Comparison of ENCODE assay signal across 1 cellular context in genomic region chr6:158999669-159000403, GRCh38.
TF ChIP-seq lines count a peak whose summit lies in the region.

RSPH3 (minus strand) TSS chr6:159000202; CDS start chr6:158999550, 652 bp downstream.

TF ChIP-seq in HEK293, 187 proteins besides CTCF, POLR2A, EP300 and RAD21 (continued from another document and continues in another):
- TF ChIP-seq HIC1 (tag by site-specific recombination; IDR thresholded peaks at IDR 0.05) = peak; percentile 93
- peak; percentile 68 for TF ChIP-seq WT1 (tag by site-specific recombination; IDR thresholded peaks at IDR 0.05)
- no peak for TF ChIP-seq ZNF837 (tag by site-specific recombination; IDR thresholded peaks at IDR 0.05)
- 0 out of 2 replicates have a peak, but pooled peaks have one; percentile 40 for TF ChIP-seq REPIN1 (tag by site-specific recombination; IDR thresholded peaks at IDR 0.05; ENCODE audit: low read depth)
- peak; percentile 91 for TF ChIP-seq SP3 (tag by site-specific recombination; IDR thresholded peaks at IDR 0.05)
- peak; percentile 94 for TF ChIP-seq ZNF2 (tag by site-specific recombination; IDR thresholded peaks at IDR 0.05)
- TF ChIP-seq ATF2 (tag by site-specific recombination; IDR thresholded peaks at IDR 0.05; ENCODE audit: low read depth) = no peak
- TF ChIP-seq ZNF391 (tag by site-specific recombination; IDR thresholded peaks at IDR 0.05; ENCODE audit: borderline replicate concordance, low read depth) = peak; percentile 47; the same call in 1 of the 2 replicates
- peak; percentile 96 for TF ChIP-seq ZNF561 (tag by site-specific recombination; IDR thresholded peaks at IDR 0.05; ENCODE audit: borderline replicate concordance)
- TF ChIP-seq ZNF19 (tag by site-specific recombination; IDR thresholded peaks at IDR 0.05; ENCODE audit: low read depth) = no peak
- no peak for TF ChIP-seq ZNF266 (tag by site-specific recombination; IDR thresholded peaks at IDR 0.05; ENCODE audit: low read depth)
- peak; percentile 80 for TF ChIP-seq OSR2 (tag by site-specific recombination; IDR thresholded peaks at IDR 0.05)
- TF ChIP-seq PRDM6 (tag by site-specific recombination; IDR thresholded peaks at IDR 0.05) = no peak
- TF ChIP-seq ZNF311 (tag by site-specific recombination; IDR thresholded peaks at IDR 0.05; ENCODE audit: borderline replicate concordance) = no peak
- peak; percentile 99 for TF ChIP-seq KLF8 (tag by site-specific recombination; IDR thresholded peaks at IDR 0.05)
- peak; percentile 83 for TF ChIP-seq YY1 (tag by site-specific recombination; IDR thresholded peaks at IDR 0.05)
- TF ChIP-seq GLIS2 (tag by site-specific recombination; IDR thresholded peaks at IDR 0.05) = peak; percentile 93
- TF ChIP-seq, protein P1, sequence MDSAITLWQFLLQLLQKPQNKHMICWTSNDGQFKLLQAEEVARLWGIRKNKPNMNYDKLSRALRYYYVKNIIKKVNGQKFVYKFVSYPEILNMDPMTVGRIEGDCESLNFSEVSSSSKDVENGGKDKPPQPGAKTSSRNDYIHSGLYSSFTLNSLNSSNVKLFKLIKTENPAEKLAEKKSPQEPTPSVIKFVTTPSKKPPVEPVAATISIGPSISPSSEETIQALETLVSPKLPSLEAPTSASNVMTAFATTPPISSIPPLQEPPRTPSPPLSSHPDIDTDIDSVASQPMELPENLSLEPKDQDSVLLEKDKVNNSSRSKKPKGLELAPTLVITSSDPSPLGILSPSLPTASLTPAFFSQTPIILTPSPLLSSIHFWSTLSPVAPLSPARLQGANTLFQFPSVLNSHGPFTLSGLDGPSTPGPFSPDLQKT (IDR thresholded peaks at IDR 0.05; ENCODE audit: borderline replicate concordance, low read depth, low read length) = peak; percentile 78; the same call in 1 of the 2 replicates
- TF ChIP-seq ZSCAN23 (tag by site-specific recombination; IDR thresholded peaks at IDR 0.05) = peak; percentile 86; the same call in 1 of the 2 replicates
- TF ChIP-seq, protein P2, sequence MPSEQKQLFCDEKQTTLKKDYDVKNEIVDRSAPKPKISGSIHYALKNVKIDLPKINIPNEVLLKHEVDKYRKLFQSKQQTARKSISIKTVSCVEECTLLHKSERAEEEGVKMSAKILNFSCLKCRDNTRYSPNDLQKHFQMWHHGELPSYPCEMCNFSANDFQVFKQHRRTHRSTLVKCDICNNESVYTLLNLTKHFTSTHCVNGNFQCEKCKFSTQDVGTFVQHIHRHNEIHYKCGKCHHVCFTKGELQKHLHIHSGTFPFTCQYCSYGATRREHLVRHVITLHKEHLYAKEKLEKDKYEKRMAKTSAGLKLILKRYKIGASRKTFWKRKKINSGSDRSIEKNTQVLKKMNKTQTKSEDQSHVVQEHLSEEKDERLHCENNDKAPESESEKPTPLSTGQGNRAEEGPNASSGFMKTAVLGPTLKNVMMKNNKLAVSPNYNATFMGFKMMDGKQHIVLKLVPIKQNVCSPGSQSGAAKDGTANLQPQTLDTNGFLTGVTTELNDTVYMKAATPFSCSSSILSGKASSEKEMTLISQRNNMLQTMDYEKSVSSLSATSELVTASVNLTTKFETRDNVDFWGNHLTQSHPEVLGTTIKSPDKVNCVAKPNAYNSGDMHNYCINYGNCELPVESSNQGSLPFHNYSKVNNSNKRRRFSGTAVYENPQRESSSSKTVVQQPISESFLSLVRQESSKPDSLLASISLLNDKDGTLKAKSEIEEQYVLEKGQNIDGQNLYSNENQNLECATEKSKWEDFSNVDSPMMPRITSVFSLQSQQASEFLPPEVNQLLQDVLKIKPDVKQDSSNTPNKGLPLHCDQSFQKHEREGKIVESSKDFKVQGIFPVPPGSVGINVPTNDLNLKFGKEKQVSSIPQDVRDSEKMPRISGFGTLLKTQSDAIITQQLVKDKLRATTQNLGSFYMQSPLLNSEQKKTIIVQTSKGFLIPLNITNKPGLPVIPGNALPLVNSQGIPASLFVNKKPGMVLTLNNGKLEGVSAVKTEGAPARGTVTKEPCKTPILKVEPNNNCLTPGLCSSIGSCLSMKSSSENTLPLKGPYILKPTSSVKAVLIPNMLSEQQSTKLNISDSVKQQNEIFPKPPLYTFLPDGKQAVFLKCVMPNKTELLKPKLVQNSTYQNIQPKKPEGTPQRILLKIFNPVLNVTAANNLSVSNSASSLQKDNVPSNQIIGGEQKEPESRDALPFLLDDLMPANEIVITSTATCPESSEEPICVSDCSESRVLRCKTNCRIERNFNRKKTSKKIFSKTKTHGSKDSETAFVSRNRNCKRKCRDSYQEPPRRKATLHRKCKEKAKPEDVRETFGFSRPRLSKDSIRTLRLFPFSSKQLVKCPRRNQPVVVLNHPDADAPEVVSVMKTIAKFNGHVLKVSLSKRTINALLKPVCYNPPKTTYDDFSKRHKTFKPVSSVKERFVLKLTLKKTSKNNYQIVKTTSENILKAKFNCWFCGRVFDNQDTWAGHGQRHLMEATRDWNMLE (tag by site-specific recombination; conservative IDR thresholded peaks at IDR 0.05; ENCODE audit: low read depth) = peak; percentile 71
- TF ChIP-seq ZNF202 (tag by site-specific recombination; IDR thresholded peaks at IDR 0.05; ENCODE audit: borderline replicate concordance) = no peak
- TF ChIP-seq ZBTB7A (tag by site-specific recombination; IDR thresholded peaks at IDR 0.05; ENCODE audit: low read depth) = peak; percentile 87
- TF ChIP-seq ZNF132 (tag by site-specific recombination; IDR thresholded peaks at IDR 0.05; ENCODE audit: borderline replicate concordance) = no peak
- TF ChIP-seq SP2 (tag by site-specific recombination; IDR thresholded peaks at IDR 0.05) = peak; percentile 89
- peak; percentile 95 for TF ChIP-seq ZNF580 (tag by site-specific recombination; IDR thresholded peaks at IDR 0.05)
- TF ChIP-seq, protein P3, sequence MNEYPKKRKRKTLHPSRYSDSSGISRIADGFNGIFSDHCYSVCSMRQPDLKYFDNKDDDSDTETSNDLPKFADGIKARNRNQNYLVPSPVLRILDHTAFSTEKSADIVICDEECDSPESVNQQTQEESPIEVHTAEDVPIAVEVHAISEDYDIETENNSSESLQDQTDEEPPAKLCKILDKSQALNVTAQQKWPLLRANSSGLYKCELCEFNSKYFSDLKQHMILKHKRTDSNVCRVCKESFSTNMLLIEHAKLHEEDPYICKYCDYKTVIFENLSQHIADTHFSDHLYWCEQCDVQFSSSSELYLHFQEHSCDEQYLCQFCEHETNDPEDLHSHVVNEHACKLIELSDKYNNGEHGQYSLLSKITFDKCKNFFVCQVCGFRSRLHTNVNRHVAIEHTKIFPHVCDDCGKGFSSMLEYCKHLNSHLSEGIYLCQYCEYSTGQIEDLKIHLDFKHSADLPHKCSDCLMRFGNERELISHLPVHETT (tag by site-specific recombination; IDR thresholded peaks at IDR 0.05) = 0 out of 2 replicates have a peak, but pooled peaks have one; percentile 44
- no peak for TF ChIP-seq FEZF1 (tag by site-specific recombination; IDR thresholded peaks at IDR 0.05)
- peak; percentile 89 for TF ChIP-seq EGR2 (tag by site-specific recombination; IDR thresholded peaks at IDR 0.05; ENCODE audit: low read depth)
- peak; percentile 70 for TF ChIP-seq MZF1 (tag by site-specific recombination; IDR thresholded peaks at IDR 0.05; ENCODE audit: borderline replicate concordance)
- 0 out of 2 replicates have a peak, but pooled peaks have one; percentile 14 for TF ChIP-seq ZNF10 (tag by site-specific recombination; IDR thresholded peaks at IDR 0.05)
- peak; percentile 54; the same call in 1 of the 2 replicates for TF ChIP-seq ZNF785 (tag by site-specific recombination; IDR thresholded peaks at IDR 0.05)
- TF ChIP-seq PRDM1 (tag by site-specific recombination; IDR thresholded peaks at IDR 0.05) = no peak
- TF ChIP-seq ZNF184 (tag by site-specific recombination; IDR thresholded peaks at IDR 0.05) = 0 out of 2 replicates have a peak, but pooled peaks have one; percentile 44
- peak; percentile 93 for TF ChIP-seq KLF17 (tag by site-specific recombination; IDR thresholded peaks at IDR 0.05)
- peak; percentile 98 for TF ChIP-seq ZXDB (tag by site-specific recombination; IDR thresholded peaks at IDR 0.05)
- no peak for TF ChIP-seq ZNF175 (tag by site-specific recombination; IDR thresholded peaks at IDR 0.05)
- peak; percentile 82 for TF ChIP-seq ZBTB26 (tag by site-specific recombination; optimal IDR thresholded peaks at IDR 0.05)
- peak; percentile 92 for TF ChIP-seq KLF16 (tag by site-specific recombination; IDR thresholded peaks at IDR 0.05)
- peak; percentile 84 for TF ChIP-seq ZNF843 (tag by site-specific recombination; IDR thresholded peaks at IDR 0.05)
- TF ChIP-seq KLF10 (tag by site-specific recombination; IDR thresholded peaks at IDR 0.05) = peak; percentile 58; the same call in 1 of the 2 replicates
- peak; percentile 88 for TF ChIP-seq ZBTB8A (tag by site-specific recombination; IDR thresholded peaks at IDR 0.05)
- peak; percentile 89 for TF ChIP-seq KLF7 (tag by site-specific recombination; IDR thresholded peaks at IDR 0.05; ENCODE audit: borderline replicate concordance)
- peak; percentile 78 for TF ChIP-seq INSM2 (tag by site-specific recombination; IDR thresholded peaks at IDR 0.05)
- no peak for TF ChIP-seq ZNF621 (tag by site-specific recombination; IDR thresholded peaks at IDR 0.05)
